In the genomic region with DNA sequence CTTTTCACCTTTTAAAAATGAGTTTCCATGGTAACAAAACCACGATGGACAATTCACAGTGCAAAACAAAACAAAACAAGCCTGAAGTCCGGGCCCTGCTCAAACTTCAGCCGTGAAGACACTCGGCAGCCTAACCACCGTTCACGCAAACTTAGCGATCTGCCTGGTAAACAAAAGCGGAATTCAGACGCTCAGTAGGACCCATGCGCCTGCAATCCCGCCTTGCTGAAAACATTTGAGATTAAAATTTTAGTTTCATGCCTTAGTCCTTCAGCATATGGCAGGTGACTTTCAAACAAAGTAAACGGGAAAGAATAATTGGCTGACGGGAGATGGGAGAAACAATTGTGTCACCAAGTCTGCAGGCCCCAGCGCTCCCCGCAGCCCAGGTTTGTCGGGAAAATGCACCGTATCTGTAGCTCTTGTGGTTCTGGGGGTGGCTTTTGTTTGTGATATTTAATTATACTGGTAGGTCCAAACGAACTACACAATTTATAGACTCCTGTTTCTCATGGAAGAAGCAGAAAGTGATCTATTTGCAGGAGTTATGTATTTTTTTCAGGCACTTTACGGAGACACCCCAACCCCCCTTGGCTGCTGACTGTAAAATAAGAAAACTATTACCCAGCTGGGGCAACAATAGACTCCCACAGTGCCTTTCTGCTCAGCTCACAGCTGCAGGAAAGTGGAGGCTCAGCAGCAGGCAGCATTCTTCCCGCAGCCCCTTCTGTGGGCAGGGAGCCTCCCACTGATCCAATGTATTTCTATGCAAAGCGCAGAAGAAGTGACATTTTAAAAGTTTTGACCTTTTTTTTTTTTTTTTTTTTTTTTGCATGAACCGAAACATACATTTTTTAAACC, we compare ENCODE assay signal across 1 cellular context.
TF ChIP-seq lines count a peak whose summit lies in the region.

No MANE protein-coding gene starts in this region.

TF ChIP-seq in H1, 55 proteins besides CTCF, POLR2A, EP300 and RAD21 (continues in another document):
- TF ChIP-seq GTF2F1 (IDR thresholded peaks at IDR 0.05; ENCODE audit: borderline replicate concordance, low read depth, low read length) (no peak), BCL11A (IDR thresholded peaks at IDR 0.05; ENCODE audit: low read depth in 2 of 2, low read length in 2 of 2) (peak in 1 of 2 experiments; percentile 6), POLR2AphosphoS5 (IDR thresholded peaks at IDR 0.05; ENCODE audit: low read depth, low read length) (no peak), SIRT6 (IDR thresholded peaks at IDR 0.05; ENCODE audit: low read length) (no peak), SP4 (IDR thresholded peaks at IDR 0.05; ENCODE audit: low read length) (0 out of 2 replicates have a peak, but pooled peaks have one; percentile 66), KDM4A (IDR thresholded peaks at IDR 0.05; ENCODE audit: low read depth, low read length, severe bottlenecking) (no peak), HDAC2 (IDR thresholded peaks at IDR 0.05; ENCODE audit: borderline replicate concordance in 1 of 2, low read depth in 2 of 2, low read length in 2 of 2) (peak; percentile 95 to 99), NANOG (IDR thresholded peaks at IDR 0.05; ENCODE audit: insufficient read depth, low read depth, low read length, poor library complexity, severe bottlenecking) (peak; percentile 71), RNF2 (IDR thresholded peaks at IDR 0.05; ENCODE audit: borderline replicate concordance, low read depth, low read length, missing control alignments, poor library complexity, severe bottlenecking) (no peak), RXRA (IDR thresholded peaks at IDR 0.05; ENCODE audit: insufficient read depth, low read depth, low read length) (no peak), SAP30 (IDR thresholded peaks at IDR 0.05; ENCODE audit: insufficient read depth, insufficient replicate concordance, low read length) (no peak), RBBP5 (IDR thresholded peaks at IDR 0.05; ENCODE audit: borderline replicate concordance, low read depth, low read length) (0 out of 2 replicates have a peak, but pooled peaks have one; percentile 68), CBX8 (IDR thresholded peaks at IDR 0.05; ENCODE audit: borderline replicate concordance, low read depth, low read length) (no peak), HDAC6 (IDR thresholded peaks at IDR 0.05; ENCODE audit: low read depth, low read length) (no peak), PHF8 (conservative IDR thresholded peaks at IDR 0.05; ENCODE audit: low read depth, low read length) (no peak), FOSL1 (IDR thresholded peaks at IDR 0.05; ENCODE audit: insufficient read depth, low read depth, low read length) (no peak), GABPA (IDR thresholded peaks at IDR 0.05; ENCODE audit: borderline replicate concordance, insufficient read depth, low read length) (no peak), CBX5 (IDR thresholded peaks at IDR 0.05; ENCODE audit: low read depth, low read length) (no peak), TAF7 (optimal IDR thresholded peaks at IDR 0.05; ENCODE audit: borderline replicate concordance, low read depth, low read length) (no peak), BRCA1 (IDR thresholded peaks at IDR 0.05; ENCODE audit: low read depth, low read length) (no peak), SRF (IDR thresholded peaks at IDR 0.05; ENCODE audit: low read depth, low read length) (no peak), CHD2 (IDR thresholded peaks at IDR 0.05; ENCODE audit: low read length) (no peak), BACH1 (IDR thresholded peaks at IDR 0.05; ENCODE audit: low read length) (peak; percentile 81), ASH2L (IDR thresholded peaks at IDR 0.05; ENCODE audit: low read length) (peak; percentile 85), TAF1 (IDR thresholded peaks at IDR 0.05; ENCODE audit: low read depth, low read length) (peak; percentile 56; the same call in 1 of the 2 replicates), POU5F1 (IDR thresholded peaks at IDR 0.05; ENCODE audit: low read depth, low read length) (no peak), SP2 (IDR thresholded peaks at IDR 0.05; ENCODE audit: low read length) (no peak), TEAD4 (IDR thresholded peaks at IDR 0.05; ENCODE audit: low read depth, low read length) (peak; percentile 86), SP1 (IDR thresholded peaks at IDR 0.05; ENCODE audit: low read depth, low read length) (peak; percentile 60; the same call in 1 of the 2 replicates), EZH2 (IDR thresholded peaks at IDR 0.05; ENCODE audit: low read depth, low read length, severe bottlenecking) (no peak), JUND (IDR thresholded peaks at IDR 0.05; ENCODE audit: low read length) (0 out of 2 replicates have a peak, but pooled peaks have one; percentile 10), CHD1 (IDR thresholded peaks at IDR 0.05; ENCODE audit: low read depth, low read length) (no peak), EGR1 (IDR thresholded peaks at IDR 0.05; ENCODE audit: borderline replicate concordance, low read depth, low read length) (no peak), KDM1A (IDR thresholded peaks at IDR 0.05; ENCODE audit: borderline replicate concordance, low read length) (no peak), SIX5 (IDR thresholded peaks at IDR 0.05; ENCODE audit: low read depth, low read length) (no peak), CEBPB (IDR thresholded peaks at IDR 0.05; ENCODE audit: low read depth, low read length) (no peak), RFX5 (IDR thresholded peaks at IDR 0.05; ENCODE audit: borderline replicate concordance, low read depth, low read length) (no peak), CREB1 (IDR thresholded peaks at IDR 0.05) (0 out of 2 replicates have a peak, but pooled peaks have one; percentile 15), TBP (IDR thresholded peaks at IDR 0.05; ENCODE audit: low read depth, low read length) (no peak), MAFK (IDR thresholded peaks at IDR 0.05; ENCODE audit: low read depth, low read length) (no peak), KDM5A (IDR thresholded peaks at IDR 0.05; ENCODE audit: low read length) (no peak), CTBP2 (IDR thresholded peaks at IDR 0.05; ENCODE audit: borderline replicate concordance, insufficient read depth, insufficient read length, low read length) (no peak), NRF1 (IDR thresholded peaks at IDR 0.05; ENCODE audit: low read depth, low read length) (no peak), SUZ12 (IDR thresholded peaks at IDR 0.05; ENCODE audit: low read length) (no peak), JUN (IDR thresholded peaks at IDR 0.05; ENCODE audit: low read depth, low read length) (no peak), YY1 (IDR thresholded peaks at IDR 0.05; ENCODE audit: low read depth, low read length) (0 out of 2 replicates have a peak, but pooled peaks have one; percentile 29), ZNF274 (IDR thresholded peaks at IDR 0.05; ENCODE audit: borderline replicate concordance, extremely low read depth, low read length) (no peak), TCF12 (IDR thresholded peaks at IDR 0.05; ENCODE audit: low read depth, low read length) (peak; percentile 96)
- TF ChIP-seq, protein P1, sequence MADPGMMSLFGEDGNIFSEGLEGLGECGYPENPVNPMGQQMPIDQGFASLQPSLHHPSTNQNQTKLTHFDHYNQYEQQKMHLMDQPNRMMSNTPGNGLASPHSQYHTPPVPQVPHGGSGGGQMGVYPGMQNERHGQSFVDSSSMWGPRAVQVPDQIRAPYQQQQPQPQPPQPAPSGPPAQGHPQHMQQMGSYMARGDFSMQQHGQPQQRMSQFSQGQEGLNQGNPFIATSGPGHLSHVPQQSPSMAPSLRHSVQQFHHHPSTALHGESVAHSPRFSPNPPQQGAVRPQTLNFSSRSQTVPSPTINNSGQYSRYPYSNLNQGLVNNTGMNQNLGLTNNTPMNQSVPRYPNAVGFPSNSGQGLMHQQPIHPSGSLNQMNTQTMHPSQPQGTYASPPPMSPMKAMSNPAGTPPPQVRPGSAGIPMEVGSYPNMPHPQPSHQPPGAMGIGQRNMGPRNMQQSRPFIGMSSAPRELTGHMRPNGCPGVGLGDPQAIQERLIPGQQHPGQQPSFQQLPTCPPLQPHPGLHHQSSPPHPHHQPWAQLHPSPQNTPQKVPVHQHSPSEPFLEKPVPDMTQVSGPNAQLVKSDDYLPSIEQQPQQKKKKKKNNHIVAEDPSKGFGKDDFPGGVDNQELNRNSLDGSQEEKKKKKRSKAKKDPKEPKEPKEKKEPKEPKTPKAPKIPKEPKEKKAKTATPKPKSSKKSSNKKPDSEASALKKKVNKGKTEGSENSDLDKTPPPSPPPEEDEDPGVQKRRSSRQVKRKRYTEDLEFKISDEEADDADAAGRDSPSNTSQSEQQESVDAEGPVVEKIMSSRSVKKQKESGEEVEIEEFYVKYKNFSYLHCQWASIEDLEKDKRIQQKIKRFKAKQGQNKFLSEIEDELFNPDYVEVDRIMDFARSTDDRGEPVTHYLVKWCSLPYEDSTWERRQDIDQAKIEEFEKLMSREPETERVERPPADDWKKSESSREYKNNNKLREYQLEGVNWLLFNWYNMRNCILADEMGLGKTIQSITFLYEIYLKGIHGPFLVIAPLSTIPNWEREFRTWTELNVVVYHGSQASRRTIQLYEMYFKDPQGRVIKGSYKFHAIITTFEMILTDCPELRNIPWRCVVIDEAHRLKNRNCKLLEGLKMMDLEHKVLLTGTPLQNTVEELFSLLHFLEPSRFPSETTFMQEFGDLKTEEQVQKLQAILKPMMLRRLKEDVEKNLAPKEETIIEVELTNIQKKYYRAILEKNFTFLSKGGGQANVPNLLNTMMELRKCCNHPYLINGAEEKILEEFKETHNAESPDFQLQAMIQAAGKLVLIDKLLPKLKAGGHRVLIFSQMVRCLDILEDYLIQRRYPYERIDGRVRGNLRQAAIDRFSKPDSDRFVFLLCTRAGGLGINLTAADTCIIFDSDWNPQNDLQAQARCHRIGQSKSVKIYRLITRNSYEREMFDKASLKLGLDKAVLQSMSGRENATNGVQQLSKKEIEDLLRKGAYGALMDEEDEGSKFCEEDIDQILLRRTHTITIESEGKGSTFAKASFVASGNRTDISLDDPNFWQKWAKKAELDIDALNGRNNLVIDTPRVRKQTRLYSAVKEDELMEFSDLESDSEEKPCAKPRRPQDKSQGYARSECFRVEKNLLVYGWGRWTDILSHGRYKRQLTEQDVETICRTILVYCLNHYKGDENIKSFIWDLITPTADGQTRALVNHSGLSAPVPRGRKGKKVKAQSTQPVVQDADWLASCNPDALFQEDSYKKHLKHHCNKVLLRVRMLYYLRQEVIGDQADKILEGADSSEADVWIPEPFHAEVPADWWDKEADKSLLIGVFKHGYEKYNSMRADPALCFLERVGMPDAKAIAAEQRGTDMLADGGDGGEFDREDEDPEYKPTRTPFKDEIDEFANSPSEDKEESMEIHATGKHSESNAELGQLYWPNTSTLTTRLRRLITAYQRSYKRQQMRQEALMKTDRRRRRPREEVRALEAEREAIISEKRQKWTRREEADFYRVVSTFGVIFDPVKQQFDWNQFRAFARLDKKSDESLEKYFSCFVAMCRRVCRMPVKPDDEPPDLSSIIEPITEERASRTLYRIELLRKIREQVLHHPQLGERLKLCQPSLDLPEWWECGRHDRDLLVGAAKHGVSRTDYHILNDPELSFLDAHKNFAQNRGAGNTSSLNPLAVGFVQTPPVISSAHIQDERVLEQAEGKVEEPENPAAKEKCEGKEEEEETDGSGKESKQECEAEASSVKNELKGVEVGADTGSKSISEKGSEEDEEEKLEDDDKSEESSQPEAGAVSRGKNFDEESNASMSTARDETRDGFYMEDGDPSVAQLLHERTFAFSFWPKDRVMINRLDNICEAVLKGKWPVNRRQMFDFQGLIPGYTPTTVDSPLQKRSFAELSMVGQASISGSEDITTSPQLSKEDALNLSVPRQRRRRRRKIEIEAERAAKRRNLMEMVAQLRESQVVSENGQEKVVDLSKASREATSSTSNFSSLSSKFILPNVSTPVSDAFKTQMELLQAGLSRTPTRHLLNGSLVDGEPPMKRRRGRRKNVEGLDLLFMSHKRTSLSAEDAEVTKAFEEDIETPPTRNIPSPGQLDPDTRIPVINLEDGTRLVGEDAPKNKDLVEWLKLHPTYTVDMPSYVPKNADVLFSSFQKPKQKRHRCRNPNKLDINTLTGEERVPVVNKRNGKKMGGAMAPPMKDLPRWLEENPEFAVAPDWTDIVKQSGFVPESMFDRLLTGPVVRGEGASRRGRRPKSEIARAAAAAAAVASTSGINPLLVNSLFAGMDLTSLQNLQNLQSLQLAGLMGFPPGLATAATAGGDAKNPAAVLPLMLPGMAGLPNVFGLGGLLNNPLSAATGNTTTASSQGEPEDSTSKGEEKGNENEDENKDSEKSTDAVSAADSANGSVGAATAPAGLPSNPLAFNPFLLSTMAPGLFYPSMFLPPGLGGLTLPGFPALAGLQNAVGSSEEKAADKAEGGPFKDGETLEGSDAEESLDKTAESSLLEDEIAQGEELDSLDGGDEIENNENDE (IDR thresholded peaks at IDR 0.05; ENCODE audit: insufficient replicate concordance, low read length), result no peak
- TF ChIP-seq, protein P2, sequence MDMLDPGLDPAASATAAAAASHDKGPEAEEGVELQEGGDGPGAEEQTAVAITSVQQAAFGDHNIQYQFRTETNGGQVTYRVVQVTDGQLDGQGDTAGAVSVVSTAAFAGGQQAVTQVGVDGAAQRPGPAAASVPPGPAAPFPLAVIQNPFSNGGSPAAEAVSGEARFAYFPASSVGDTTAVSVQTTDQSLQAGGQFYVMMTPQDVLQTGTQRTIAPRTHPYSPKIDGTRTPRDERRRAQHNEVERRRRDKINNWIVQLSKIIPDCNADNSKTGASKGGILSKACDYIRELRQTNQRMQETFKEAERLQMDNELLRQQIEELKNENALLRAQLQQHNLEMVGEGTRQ (IDR thresholded peaks at IDR 0.05; ENCODE audit: low read length), result no peak
- TF ChIP-seq, protein P3, sequence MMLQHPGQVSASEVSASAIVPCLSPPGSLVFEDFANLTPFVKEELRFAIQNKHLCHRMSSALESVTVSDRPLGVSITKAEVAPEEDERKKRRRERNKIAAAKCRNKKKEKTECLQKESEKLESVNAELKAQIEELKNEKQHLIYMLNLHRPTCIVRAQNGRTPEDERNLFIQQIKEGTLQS (IDR thresholded peaks at IDR 0.05; ENCODE audit: insufficient read depth, low read depth, low read length), result no peak
- TF ChIP-seq, protein P4, sequence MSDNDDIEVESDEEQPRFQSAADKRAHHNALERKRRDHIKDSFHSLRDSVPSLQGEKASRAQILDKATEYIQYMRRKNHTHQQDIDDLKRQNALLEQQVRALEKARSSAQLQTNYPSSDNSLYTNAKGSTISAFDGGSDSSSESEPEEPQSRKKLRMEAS (IDR thresholded peaks at IDR 0.05), result peak; percentile 9; the same call in 1 of the 2 replicates
- TF ChIP-seq, protein P5, sequence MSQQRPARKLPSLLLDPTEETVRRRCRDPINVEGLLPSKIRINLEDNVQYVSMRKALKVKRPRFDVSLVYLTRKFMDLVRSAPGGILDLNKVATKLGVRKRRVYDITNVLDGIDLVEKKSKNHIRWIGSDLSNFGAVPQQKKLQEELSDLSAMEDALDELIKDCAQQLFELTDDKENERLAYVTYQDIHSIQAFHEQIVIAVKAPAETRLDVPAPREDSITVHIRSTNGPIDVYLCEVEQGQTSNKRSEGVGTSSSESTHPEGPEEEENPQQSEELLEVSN (IDR thresholded peaks at IDR 0.05), result peak; percentile 65; the same call in 1 of the 2 replicates
- TF ChIP-seq, protein P6, sequence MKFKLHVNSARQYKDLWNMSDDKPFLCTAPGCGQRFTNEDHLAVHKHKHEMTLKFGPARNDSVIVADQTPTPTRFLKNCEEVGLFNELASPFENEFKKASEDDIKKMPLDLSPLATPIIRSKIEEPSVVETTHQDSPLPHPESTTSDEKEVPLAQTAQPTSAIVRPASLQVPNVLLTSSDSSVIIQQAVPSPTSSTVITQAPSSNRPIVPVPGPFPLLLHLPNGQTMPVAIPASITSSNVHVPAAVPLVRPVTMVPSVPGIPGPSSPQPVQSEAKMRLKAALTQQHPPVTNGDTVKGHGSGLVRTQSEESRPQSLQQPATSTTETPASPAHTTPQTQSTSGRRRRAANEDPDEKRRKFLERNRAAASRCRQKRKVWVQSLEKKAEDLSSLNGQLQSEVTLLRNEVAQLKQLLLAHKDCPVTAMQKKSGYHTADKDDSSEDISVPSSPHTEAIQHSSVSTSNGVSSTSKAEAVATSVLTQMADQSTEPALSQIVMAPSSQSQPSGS (IDR thresholded peaks at IDR 0.05; ENCODE audit: low read length), result peak; percentile 58; the same call in 1 of the 2 replicates
